Comparison of ENCODE assay signal across 12 cellular contexts in genomic region chr11:62905286-62905685, GRCh38. TPM values are rescaled to one million over a fixed set of nuclear protein-coding genes. Genes with fewer than 3 reads are reported as not detected.
DNase-seq lines count a peak whose midpoint lies in the region; ATAC-seq and TF ChIP-seq lines count a peak whose summit lies in the region.
"Had no signal": no experiment of that assay in that cellular context is flagged by ENCODE, and none has a peak within 500 bp of the region (broad histone marks: within the 10 kb centered on the region; RNA-seq: fewer than 3 reads in every experiment).

No MANE protein-coding gene starts in this region.

- intact Hi-C loops in Right ventricle myocardium superior (cut with DNase I) (loop anchor here (1.0 to 10.0 kb wide), 2 partner anchors 70 to 119 kb away; no protein-coding TSS in a partner anchor), heart right ventricle (cut with DNase I) (loop anchor here in 8 of 10 donors (5.0 to 10.0 kb wide), 5 partner anchors 70 to 310 kb away; no protein-coding TSS in a partner anchor), right cardiac atrium (cut with DNase I) (no loop called here), uterus (cut with DNase I; ENCODE audit: low total_unique reads) (no loop called here)

- WGBS in heart right ventricle, 2 donors: 30 to 38% methylated on average over 3 of the region's 3 CpGs
- WGBS in right cardiac atrium: 22% methylated on average over 3 of the region's 3 CpGs

- H3K27ac ChIP-seq in heart right ventricle (peak overlapping the region in 1 of 10 donors; percentile 20), right cardiac atrium (ENCODE audit: low read length) (peak overlapping the region; percentile 43), uterus (peak overlapping the region; percentile 29 to 30)
- H3K27ac ChIP-seq: HL-60, SJCRH30 had no signal

- H3K4me1 ChIP-seq in heart right ventricle: peaks cover 4 to 27% (median 17%) of the 10 kb centered on the region in 9 donors
- H3K4me1 ChIP-seq in right cardiac atrium (ENCODE audit: control insufficient read depth, insufficient read depth, low read length): no peaks in the 10 kb centered on the region
- no peaks in the 10 kb centered on the region for H3K4me1 ChIP-seq in uterus

- no peak for DNase-seq in Right ventricle myocardium superior
- no peak for DNase-seq in heart right ventricle
- no peak for DNase-seq in right cardiac atrium
- no peak for DNase-seq in uterus
- no peak for DNase-seq in H4 (ENCODE audit: low spot score)
- no peak for DNase-seq in SW480 (ENCODE audit: low spot score)
- no peak for DNase-seq in NCI-H1417 treated with DMSO at 0.1 percent for 48 hours (lab: John Stamatoyannopoulos, UW)

- no peaks in the 10 kb centered on the region for H3K36me3 ChIP-seq in heart right ventricle
- no peaks in the 10 kb centered on the region for H3K36me3 ChIP-seq in uterus
- H3K36me3 ChIP-seq: SJCRH30 had no signal

- H3K4me3 ChIP-seq in heart right ventricle: no peak overlapping the region
- no peak overlapping the region for H3K4me3 ChIP-seq in right cardiac atrium (ENCODE audit: low read length)
- no peak overlapping the region for H3K4me3 ChIP-seq in uterus
- H3K4me3 ChIP-seq: SJCRH30 had no signal

- ATAC-seq in Right ventricle myocardium superior (ENCODE audit: poor library complexity): peak; percentile 50
- ATAC-seq in heart right ventricle: no peak
- peak; percentile 46 for ATAC-seq in SK-N-SH treated with all-trans-retinoic acid at 6 μM for 48 hours
- ATAC-seq in right cardiac atrium: peak; percentile 34 to 59

- H3K9me3 ChIP-seq in heart right ventricle: no peaks in the 10 kb centered on the region
- H3K9me3 ChIP-seq in right cardiac atrium (ENCODE audit: control insufficient read depth, low read length): no peaks in the 10 kb centered on the region
- H3K9me3 ChIP-seq in uterus: no peaks in the 10 kb centered on the region
- H3K9me3 ChIP-seq: SJCRH30 had no signal

- TF ChIP-seq POLR2A in uterus (IDR thresholded peaks at IDR 0.05): no peak

- H3K27me3 ChIP-seq in heart right ventricle: no peaks in the 10 kb centered on the region
- no peaks in the 10 kb centered on the region for H3K27me3 ChIP-seq in right cardiac atrium (ENCODE audit: control insufficient read depth, insufficient read depth)
- no peaks in the 10 kb centered on the region for H3K27me3 ChIP-seq in uterus
- H3K27me3 ChIP-seq: SJCRH30 had no signal

- TF ChIP-seq CTCF in heart right ventricle (IDR thresholded peaks at IDR 0.05) (no peak), uterus (IDR thresholded peaks at IDR 0.05) (no peak)

TF ChIP-seq in SK-N-SH treated with all-trans-retinoic acid at 6 μM for 48 hours, 23 proteins besides CTCF, POLR2A, EP300 and RAD21:
- TF ChIP-seq ZNF8 (CRISPR knock-in tag; IDR thresholded peaks at IDR 0.05) (no peak), TCF4 (CRISPR knock-in tag; IDR thresholded peaks at IDR 0.05; ENCODE audit: borderline replicate concordance) (no peak), CSRNP3 (CRISPR knock-in tag; IDR thresholded peaks at IDR 0.05) (no peak), BACH2 (CRISPR knock-in tag; IDR thresholded peaks at IDR 0.05; ENCODE audit: borderline replicate concordance) (no peak), CSDC2 (CRISPR knock-in tag; IDR thresholded peaks at IDR 0.05) (no peak), RARB (CRISPR knock-in tag; IDR thresholded peaks at IDR 0.05) (no peak), ZNF70 (CRISPR knock-in tag; IDR thresholded peaks at IDR 0.05) (no peak), ZC3H10 (CRISPR knock-in tag; IDR thresholded peaks at IDR 0.05) (no peak), GLIS3 (CRISPR knock-in tag; IDR thresholded peaks at IDR 0.05) (no peak), ISL1 (CRISPR knock-in tag; IDR thresholded peaks at IDR 0.05) (no peak), PPARA (CRISPR knock-in tag; IDR thresholded peaks at IDR 0.05; ENCODE audit: borderline replicate concordance) (no peak), OSR1 (CRISPR knock-in tag; IDR thresholded peaks at IDR 0.05) (no peak), PATZ1 (CRISPR knock-in tag; IDR thresholded peaks at IDR 0.05; ENCODE audit: borderline replicate concordance) (no peak), ESRRG (CRISPR knock-in tag; IDR thresholded peaks at IDR 0.05) (no peak), ZFP3 (CRISPR knock-in tag; IDR thresholded peaks at IDR 0.05) (no peak), ZFP30 (CRISPR knock-in tag; IDR thresholded peaks at IDR 0.05) (no peak), TOX (CRISPR knock-in tag; IDR thresholded peaks at IDR 0.05; ENCODE audit: borderline replicate concordance) (no peak), ARNTL (CRISPR knock-in tag; IDR thresholded peaks at IDR 0.05; ENCODE audit: borderline replicate concordance, low read depth) (no peak), ZNF565 (CRISPR knock-in tag; conservative IDR thresholded peaks at IDR 0.05; ENCODE audit: low read depth) (no peak), POU6F1 (CRISPR knock-in tag; IDR thresholded peaks at IDR 0.05; ENCODE audit: borderline replicate concordance, low read depth) (no peak)

RNA-seq across cellular contexts. Expression of gene CHRM1, which starts 15.9 kb away (rescaled TPM):
- not detected for total RNA-seq in Right ventricle myocardium superior
- total RNA-seq in heart right ventricle: not detected
- not detected for polyA plus RNA-seq in heart right ventricle
- total RNA-seq in right cardiac atrium: under 1 TPM in 2 of 4 donors, not detected in 2; 0.09 to 0.24 TPM
- polyA plus RNA-seq in right cardiac atrium: 0.07 TPM
- total RNA-seq in uterus: 1 to 10 TPM in 1 of 4 donors, not detected in 3; 1.3 TPM
- not detected in 2 replicates for total RNA-seq in H4 (2014; rRNA removed; shearing (Covaris generic))
- total RNA-seq: activated CD4-positive, alpha-beta T cell treated with anti-CD3 and anti-CD28 coated beads, Interleukin-2, amount 10 ng/mL, durations not matched to agents 7 days and 5 days; CD4-positive, alpha-beta memory T cell; SJCRH30 had no signal
- polyA plus RNA-seq: CD4-positive, alpha-beta memory T cell had no signal

RNA-seq across cellular contexts. Expression of gene SLC3A2, which starts 24.6 kb away (rescaled TPM):
- total RNA-seq in Right ventricle myocardium superior (32.9 TPM), heart right ventricle (10 to 100 TPM; 32.0 to 78.4 (median 42.6) TPM), right cardiac atrium (10 to 100 TPM; 40.2 to 64.1 (median 40.5) TPM), uterus (100 to 1,000 TPM in 2 of 4 donors, 10 to 100 TPM in 2; 69.8 to 206 (median 98.4) TPM)
- polyA plus RNA-seq in heart right ventricle (100 to 1,000 TPM in 1 of 2 donors, 10 to 100 TPM in 1; 36.2 to 110 TPM), right cardiac atrium (28.1 TPM)
- 478 and 499 TPM in 2 replicates for total RNA-seq in H4 (2014; rRNA removed; shearing (Covaris generic))

Comparison
In these comparisons a context has a peak if more than half of its experiments do, and no peak if none do; other contexts are left out.
1. ATAC-seq: peak in Right ventricle myocardium superior (single experiment), SK-N-SH treated with all-trans-retinoic acid at 6 μM for 48 hours (single experiment) and right cardiac atrium (2 of 2); none in heart right ventricle (0 of 8).
2. intact Hi-C loops: an anchor here in Right ventricle myocardium superior (1.0 to 10.0 kb wide) and heart right ventricle (5.0 to 10.0 kb wide); none called in right cardiac atrium and uterus.